ENCODE assay signal across 7 cellular contexts in the genomic region with DNA sequence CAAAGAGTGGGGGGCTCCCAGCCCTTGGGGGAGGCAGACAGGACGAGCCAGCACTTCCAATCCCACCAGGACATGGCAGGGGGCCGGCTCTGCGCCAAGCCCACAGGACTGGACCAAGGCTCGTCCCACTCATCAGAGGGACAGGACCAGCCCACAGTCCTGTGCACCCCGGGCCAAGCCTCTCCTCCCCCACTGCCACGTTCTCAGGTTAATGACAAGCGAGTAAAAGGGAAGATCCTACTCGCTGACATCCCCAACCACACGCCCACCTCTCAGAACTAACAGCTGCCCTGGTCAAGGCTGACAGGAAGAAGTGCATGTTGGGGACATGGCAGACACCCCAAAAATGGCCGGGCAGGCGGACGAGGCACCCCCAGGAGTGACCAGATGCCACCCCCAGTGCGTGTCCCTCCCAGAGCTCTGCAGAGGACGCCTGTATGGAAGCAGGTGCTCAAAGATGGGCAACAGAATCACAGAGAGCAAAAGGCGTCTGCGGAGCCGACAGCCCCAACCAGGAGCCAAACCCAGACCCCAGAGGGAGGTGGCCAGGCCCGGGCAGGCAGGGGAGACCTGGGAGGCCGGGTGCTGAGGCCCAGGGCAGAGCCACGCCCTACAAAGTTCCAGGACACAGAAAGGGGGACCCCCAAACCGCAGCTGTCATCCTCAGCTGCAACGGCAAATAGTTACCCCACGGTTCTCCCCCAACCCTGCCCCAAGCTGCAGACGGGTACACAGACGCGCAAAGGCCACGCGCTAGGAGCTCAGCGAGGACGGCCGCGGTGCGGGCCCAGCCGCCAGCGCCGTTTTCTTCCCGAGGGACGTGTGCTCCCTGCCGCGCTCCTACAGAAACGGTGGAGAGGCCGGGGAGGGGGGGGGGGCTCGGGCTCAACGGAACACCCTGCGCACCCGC.
DNase-seq lines count a peak whose midpoint lies in the region; ATAC-seq and TF ChIP-seq lines count a peak whose summit lies in the region.

No MANE protein-coding gene starts in this region.

- peak overlapping the region; percentile 95 for H3K27ac Mint-ChIP-seq in stimulated activated effector memory CD8-positive, alpha-beta T cell treated with anti-CD3 and anti-CD28 coated beads, Interleukin-12 subunit alpha, Interleukin-12 subunit beta, amount 100 ng/mL, for 72 hours

- H2AFZ ChIP-seq in MM.1S (ENCODE audit: low read length), result no peak overlapping the region

- H3K4me3 Mint-ChIP-seq in stimulated activated effector memory CD8-positive, alpha-beta T cell treated with anti-CD3 and anti-CD28 coated beads, Interleukin-12 subunit alpha, Interleukin-12 subunit beta, amount 100 ng/mL, for 72 hours, result peak overlapping the region; percentile 86

- H3K36me3 ChIP-seq in MM.1S (replicated peaks; ENCODE audit: insufficient read depth, low read length) (no peaks in the 10 kb centered on the region), iPS-20b (ENCODE audit: insufficient read depth, low read depth, low read length) (peaks cover 8% of the 10 kb centered on the region; the same call in 1 of the 2 replicates)

- H3K9me3 Mint-ChIP-seq in stimulated activated effector memory CD8-positive, alpha-beta T cell treated with anti-CD3 and anti-CD28 coated beads, Interleukin-12 subunit alpha, Interleukin-12 subunit beta, amount 100 ng/mL, for 72 hours, result no peaks in the 10 kb centered on the region

- peaks cover 46% of the 10 kb centered on the region for H3K36me3 Mint-ChIP-seq in stimulated activated effector memory CD8-positive, alpha-beta T cell treated with anti-CD3 and anti-CD28 coated beads, Interleukin-12 subunit alpha, Interleukin-12 subunit beta, amount 100 ng/mL, for 72 hours

- peaks cover 78% of the 10 kb centered on the region for H3K4me1 Mint-ChIP-seq in stimulated activated effector memory CD8-positive, alpha-beta T cell treated with anti-CD3 and anti-CD28 coated beads, Interleukin-12 subunit alpha, Interleukin-12 subunit beta, amount 100 ng/mL, for 72 hours

- H3K9me3 ChIP-seq in MM.1S (replicated peaks; ENCODE audit: insufficient read depth, low read length) (no peaks in the 10 kb centered on the region), iPS-20b (ENCODE audit: insufficient read depth, low read depth, low read length) (peaks cover 21% of the 10 kb centered on the region)

- H3K27ac ChIP-seq in MM.1S (ENCODE audit: low read length) (peak overlapping the region; percentile 76), iPS-20b (ENCODE audit: low read length) (no peak overlapping the region)

- H3K4me1 ChIP-seq in MM.1S (ENCODE audit: low read length), result peaks cover 11% of the 10 kb centered on the region; the same call in 1 of the 2 replicates
- peaks cover 4% of the 10 kb centered on the region; the same call in 1 of the 2 replicates for H3K4me1 ChIP-seq in iPS-20b (ENCODE audit: insufficient read depth, low read length)

- peak overlapping the region; percentile 92 for H3K4me2 ChIP-seq in MM.1S (ENCODE audit: low read depth, low read length)

- H3K4me3 ChIP-seq in GM12865 (ENCODE audit: low read depth, low read length), result peak overlapping the region; percentile 88
- H3K4me3 ChIP-seq in MM.1S (ENCODE audit: low read length), result peak overlapping the region; percentile 91
- peak overlapping the region; percentile 84 for H3K4me3 ChIP-seq in iPS-20b (ENCODE audit: low read length)

- no peaks in the 10 kb centered on the region for H3K9me2 ChIP-seq in MM.1S (replicated peaks; ENCODE audit: insufficient read depth, low read length)

- no peak for ATAC-seq in stimulated activated effector memory CD8-positive, alpha-beta T cell treated with anti-CD3 and anti-CD28 coated beads, Interleukin-12 subunit alpha, Interleukin-12 subunit beta, amount 100 ng/mL, for 72 hours
- ATAC-seq in HG03280 (IDR thresholded peaks at IDR 0.05; ENCODE audit: unreplicated experiment) (no peak), GM18867 (IDR thresholded peaks at IDR 0.05; ENCODE audit: unreplicated experiment) (no peak)

- H3K27me3 ChIP-seq in MM.1S (replicated peaks; ENCODE audit: insufficient read depth, low read length) (no peaks in the 10 kb centered on the region), iPS-20b (ENCODE audit: insufficient read depth, low read length) (peaks cover 6% of the 10 kb centered on the region; the same call in 1 of the 2 replicates)

- TF ChIP-seq CTCF in GM12865 (IDR thresholded peaks at IDR 0.05; ENCODE audit: insufficient read depth, low read depth, low read length, missing control alignments) (no peak), MM.1S (IDR thresholded peaks at IDR 0.05; ENCODE audit: low read length) (no peak)

- DNase-seq in GM12865 (ENCODE audit: low read depth) (peak; percentile 52), MM.1S (peak; percentile 33), astrocyte of the hippocampus (ENCODE audit: low read depth, low spot score) (peak; percentile 52)
- peak in 1 of 2 donors; percentile 67 for DNase-seq in stimulated activated effector memory CD8-positive, alpha-beta T cell treated with anti-CD3 and anti-CD28 coated beads, Interleukin-12 subunit alpha, Interleukin-12 subunit beta, amount 100 ng/mL, for 72 hours (ENCODE audit: low spot score in 2 of 2)

- H3F3A ChIP-seq in MM.1S (ENCODE audit: insufficient read depth, low read length), result no peaks in the 10 kb centered on the region

- H3K9ac ChIP-seq in MM.1S (ENCODE audit: low read length) (peak overlapping the region; percentile 98), iPS-20b (ENCODE audit: low read depth, low read length) (peak overlapping the region; percentile 94)

- H4K20me1 ChIP-seq in MM.1S (ENCODE audit: insufficient read depth, low read length), result peaks cover 10% of the 10 kb centered on the region; the same call in 1 of the 2 replicates

- H3K79me2 ChIP-seq in MM.1S (ENCODE audit: low read length), result peaks cover 67% of the 10 kb centered on the region
